Comparison of ENCODE assay signal across 20 cellular contexts in genomic region chrX:48992341-48992740, GRCh38.
"Had no signal": no experiment of that assay in that cellular context is flagged by ENCODE, and none has a peak within 500 bp of the region (broad histone marks: within the 10 kb centered on the region; RNA-seq: fewer than 3 reads in every experiment).

No MANE protein-coding gene starts in this region.

- ATAC-seq: activated CD4-positive, alpha-beta T cell treated with anti-CD3 and anti-CD28 coated beads for 36 hours; activated CD8-positive, alpha-beta T cell treated with anti-CD3 and anti-CD28 coated beads, Interleukin-2, amount 10 ng/mL, durations not matched to agents 7 days and 5 days had no signal

- H3K27ac Mint-ChIP-seq: activated CD4-positive, alpha-beta T cell treated with anti-CD3 and anti-CD28 coated beads for 36 hours; activated CD8-positive, alpha-beta T cell treated with anti-CD3 and anti-CD28 coated beads, Interleukin-2, amount 10 ng/mL, durations not matched to agents 7 days and 5 days; activated naive CD8-positive, alpha-beta T cell treated with anti-CD3 and anti-CD28 coated beads, Interleukin-2, amount 10 ng/mL, durations not matched to agents 7 days and 5 days had no signal

- H3K27me3 Mint-ChIP-seq: activated CD4-positive, alpha-beta T cell treated with anti-CD3 and anti-CD28 coated beads for 36 hours; activated naive CD8-positive, alpha-beta T cell treated with anti-CD3 and anti-CD28 coated beads, Interleukin-2, amount 10 ng/mL, durations not matched to agents 7 days and 5 days had no signal

- H3K9me3 Mint-ChIP-seq: activated naive CD8-positive, alpha-beta T cell treated with anti-CD3 and anti-CD28 coated beads, Interleukin-2, amount 10 ng/mL, durations not matched to agents 7 days and 5 days had no signal

- H3K4me3 Mint-ChIP-seq: activated CD4-positive, alpha-beta T cell treated with anti-CD3 and anti-CD28 coated beads for 36 hours; activated CD8-positive, alpha-beta T cell treated with anti-CD3 and anti-CD28 coated beads, Interleukin-2, amount 10 ng/mL, durations not matched to agents 7 days and 5 days; activated naive CD8-positive, alpha-beta T cell treated with anti-CD3 and anti-CD28 coated beads, Interleukin-2, amount 10 ng/mL, durations not matched to agents 7 days and 5 days had no signal

- DNase-seq: activated CD4-positive, alpha-beta T cell treated with anti-CD3 and anti-CD28 coated beads for 36 hours; activated CD4-positive, alpha-beta T cell treated with anti-CD3 and anti-CD28 coated beads, Interleukin-2, amount 50 U/mL, for 1 hour; activated CD8-positive, alpha-beta memory T cell treated with anti-CD3 and anti-CD28 coated beads, Interleukin-2, amount 50 U/mL, for 48 hours; activated CD8-positive, alpha-beta T cell treated with anti-CD3 and anti-CD28 coated beads, Interleukin-2, amount 10 ng/mL, durations not matched to agents 7 days and 5 days; activated naive CD4-positive, alpha-beta T cell treated with anti-CD3 and anti-CD28 coated beads, Interleukin-2, amount 50 U/mL, for 16 hours; activated naive CD8-positive, alpha-beta T cell treated with anti-CD3 and anti-CD28 coated beads, Interleukin-2, amount 10 ng/mL, durations not matched to agents 7 days and 5 days; activated T-cell treated with anti-CD3 and anti-CD28 coated beads, Interleukin-2, amount 50 U/mL, for 48 hours; adrenal gland; anterior cingulate cortex; caudate nucleus; NCI-H1092; NCI-H1417; NCI-H1930; NCI-H2107; NCI-H345; NCI-H510A; NCI-H748 treated with DMSO at 0.1 percent for 48 hours; SIG-M5; T-helper 2 cell; T1000 had no signal
